20 cellular contexts compared by ENCODE assay signal in genomic region chr16:76287466-76287865, GRCh38.
"Had no signal": no experiment of that assay in that cellular context is flagged by ENCODE, and none has a peak within 500 bp of the region (broad histone marks: within the 10 kb centered on the region; RNA-seq: fewer than 3 reads in every experiment).

No MANE protein-coding gene starts in this region.

- FAIRE-seq: TTC549 had no signal

- DNase-seq: activated CD4-positive, alpha-beta memory T cell treated with anti-CD3 and anti-CD28 coated beads, Interleukin-2, amount 10 ng/mL, durations not matched to agents 7 days and 5 days; activated CD4-positive, alpha-beta T cell treated with anti-CD3 and anti-CD28 coated beads for 36 hours; activated CD4-positive, alpha-beta T cell treated with anti-CD3 and anti-CD28 coated beads, Interleukin-2, amount 50 U/mL, for 1 hour; activated gamma-delta T cell; activated naive CD4-positive, alpha-beta T cell treated with anti-CD3 and anti-CD28 coated beads for 36 hours; activated T-cell treated with anti-CD3 and anti-CD28 coated beads for 4 hours; activated T-cell treated with anti-CD3 and anti-CD28 coated beads, Interleukin-2, amount 50 U/mL, for 48 hours; brain microvascular endothelial cell; Karpas-422; NCI-H1105 treated with DMSO at 0.1 percent for 48 hours; NCI-H1436 treated with DMSO at 0.1 percent for 48 hours; NCI-H1930; NCI-H345; NCI-H510A treated with DMSO at 0.1 percent for 48 hours; SIG-M5; T-cell; T-helper 2 cell; T1000; WERI-Rb-1 had no signal
